In the genomic region with DNA sequence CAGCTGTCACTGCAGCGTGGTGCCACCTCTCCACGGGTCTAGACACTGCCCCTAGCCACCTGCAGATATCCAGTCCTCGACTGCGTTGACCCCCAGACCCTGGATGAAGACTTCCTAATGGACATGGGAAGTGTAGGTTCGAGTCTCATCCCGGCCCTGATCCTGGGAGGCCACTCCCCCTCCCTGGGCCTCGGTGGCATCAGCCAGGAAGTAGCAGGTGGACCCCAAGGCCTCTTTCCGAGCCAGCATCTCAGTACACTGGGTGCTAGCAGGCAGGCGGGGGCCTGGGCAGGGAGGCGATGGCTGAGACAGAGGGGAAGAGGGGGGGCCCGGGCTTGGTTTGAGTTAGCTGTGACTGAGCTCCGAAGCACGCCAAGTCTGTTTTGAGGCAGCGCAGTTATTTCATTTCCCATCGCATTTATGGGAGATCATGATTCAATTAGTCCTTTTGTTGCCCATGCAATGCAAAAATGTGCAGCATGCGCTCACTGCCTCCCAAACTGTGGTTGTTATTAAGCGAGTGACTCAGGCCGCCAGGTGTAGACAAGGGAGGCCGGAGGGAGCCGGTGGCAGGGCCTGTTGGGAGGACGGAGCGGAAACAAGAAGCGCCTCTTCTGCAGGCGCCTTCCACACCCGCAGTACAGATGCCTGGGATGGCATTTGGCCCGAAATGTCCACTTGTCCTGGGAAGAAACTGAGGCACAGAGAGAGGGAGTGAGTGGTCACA, we compare ENCODE assay signal across 22 cellular contexts. TPM values are rescaled to one million over a fixed set of nuclear protein-coding genes. Genes with fewer than 3 reads are reported as not detected.
DNase-seq lines count a peak whose midpoint lies in the region; ATAC-seq, FAIRE-seq and TF ChIP-seq lines count a peak whose summit lies in the region.
"Had no signal": no experiment of that assay in that cellular context is flagged by ENCODE, and none has a peak within 500 bp of the region (broad histone marks: within the 10 kb centered on the region; RNA-seq: fewer than 3 reads in every experiment).

No MANE protein-coding gene starts in this region.

- TF ChIP-seq CTCF in heart right ventricle (IDR thresholded peaks at IDR 0.05) (no peak), kidney (IDR thresholded peaks at IDR 0.05; ENCODE audit: borderline replicate concordance, extremely low read depth, insufficient read depth) (no peak)

- H3K4me3 ChIP-seq in heart right ventricle (no peak overlapping the region), kidney (ENCODE audit: low read length in 2 of 2) (no peak overlapping the region)
- H3K4me3 ChIP-seq: thyroid gland had no signal

- H3K36me3 ChIP-seq in heart right ventricle (no peaks in the 10 kb centered on the region), kidney (ENCODE audit: control insufficient read depth in 1 of 2, insufficient read depth in 2 of 2, low read length in 2 of 2) (no peaks in the 10 kb centered on the region)
- H3K36me3 ChIP-seq: thyroid gland had no signal

- no peak for FAIRE-seq in kidney (lab: Jason Lieb, UNC)
- no peak for FAIRE-seq in urothelium cell line (lab: Jason Lieb, UNC)
- FAIRE-seq: GM12892 had no signal

- WGBS in heart right ventricle, 2 donors = 89 to 93% methylated on average over 26 of the region's 26 CpGs

- peaks cover 0 to 8% (median 4%) of the 10 kb centered on the region in 7 donors for H3K27me3 ChIP-seq in heart right ventricle
- H3K27me3 ChIP-seq: thyroid gland had no signal

- H3K9me3 ChIP-seq in heart right ventricle (peaks cover 0 to 9% (median 4%) of the 10 kb centered on the region in 11 donors), kidney (ENCODE audit: control insufficient read depth in 1 of 2, low read length in 2 of 2) (peaks cover 2 to 3% of the 10 kb centered on the region in 2 donors)
- H3K9me3 ChIP-seq: thyroid gland had no signal

- intact Hi-C loops in Right ventricle myocardium superior (cut with DNase I) = no loop called here
- intact Hi-C loops in heart right ventricle (cut with DNase I) = no loop called here
- intact Hi-C loops in kidney (cut with DNase I) = no loop called here

- H3K9ac ChIP-seq in kidney (ENCODE audit: low read length in 2 of 2) = no peak overlapping the region

- DNase-seq in Right ventricle myocardium superior (peak; percentile 24), heart right ventricle (no peak), RPMI7951 (ENCODE audit: low read depth) (peak; percentile 83), kidney (peak; percentile 50), urothelium cell line (ENCODE audit: low spot score) (peak; percentile 80), inferior parietal cortex (ENCODE audit: extremely low spot score) (no peak)
- DNase-seq in activated naive CD4-positive, alpha-beta T cell (lab: John Stamatoyannopoulos, UW) = no peak
- DNase-seq: 8988T; activated CD4-positive, alpha-beta T cell treated with anti-CD3 and anti-CD28 coated beads, Interleukin-2, amount 50 U/mL, for 1 hour; anterior cingulate cortex; Caco-2; central memory CD4-positive, alpha-beta T cell; DMS79; naive B cell; NCI-H2029 treated with DMSO at 0.1 percent for 48 hours; NCI-H345; NCI-H748 treated with DMSO at 0.1 percent for 48 hours; T-helper 9 cell; thyroid gland had no signal

- ATAC-seq in Right ventricle myocardium superior (ENCODE audit: poor library complexity) = no peak
- no peak for ATAC-seq in heart right ventricle
- ATAC-seq in GM21576 (IDR thresholded peaks at IDR 0.05; ENCODE audit: unreplicated experiment) = no peak

- H3K4me1 ChIP-seq in heart right ventricle (no peaks in the 10 kb centered on the region), kidney (ENCODE audit: control insufficient read depth in 1 of 2, insufficient read depth in 1 of 2, low read depth in 1 of 2, low read length in 2 of 2) (no peaks in the 10 kb centered on the region)
- H3K4me1 ChIP-seq: Caco-2, thyroid gland had no signal

- no peak overlapping the region for H3K27ac ChIP-seq in heart right ventricle
- no peak overlapping the region for H3K27ac ChIP-seq in kidney (ENCODE audit: low read depth in 2 of 2, low read length in 2 of 2)
- H3K27ac ChIP-seq: RWPE1, thyroid gland had no signal

RNA-seq across cellular contexts. Expression of a gene that starts 25.3 kb away (rescaled TPM):
- total RNA-seq in Right ventricle myocardium superior = 0.94 TPM
- total RNA-seq in heart right ventricle = 1 to 10 TPM in 6 of 10 donors, under 1 TPM in 4; 0.59 to 1.7 (median 1.0) TPM
- polyA plus RNA-seq in heart right ventricle = under 1 TPM; 0.23 to 0.73 TPM
- 0.12 and 0.39 TPM in 2 replicates for total RNA-seq in RPMI7951 (2014; rRNA removed; shearing (Covaris generic))
- 1.6 TPM for total RNA-seq in kidney
- 0.09 TPM for polyA plus RNA-seq in kidney (ENCODE audit: insufficient read depth, low read depth, low replicate concordance)

Comparison
In these comparisons a context has a peak if more than half of its experiments do, and no peak if none do; other contexts are left out.
1. DNase-seq: peak in Right ventricle myocardium superior (single experiment), RPMI7951 (single experiment), kidney (single experiment) and urothelium cell line (single experiment); none in heart right ventricle (0 of 2), inferior parietal cortex (single experiment) and activated naive CD4-positive, alpha-beta T cell (0 of 4).